In genomic region chr22:48553694-48554308, GRCh38 we compare ENCODE assay signal across 24 cellular contexts.
A peak's percentile ranks its signal among the peaks of the same experiment; 100 is the strongest.
DNase-seq lines count a peak whose midpoint lies in the region; ATAC-seq, FAIRE-seq and TF ChIP-seq lines count a peak whose summit lies in the region.
"Had no signal": no experiment of that assay in that cellular context is flagged by ENCODE, and none has a peak within 500 bp of the region (broad histone marks: within the 10 kb centered on the region; RNA-seq: fewer than 3 reads in every experiment).

No MANE protein-coding gene starts in this region.

- no peak for ATAC-seq in right cardiac atrium
- no peak for ATAC-seq in heart left ventricle
- ATAC-seq: A549, GM23338 had no signal

- 81% methylated on average over 22 of the region's 22 CpGs for whole genome bisulfite sequencing in right cardiac atrium
- 76 to 82% (median 78%) methylated on average over 22 of the region's 22 CpGs for WGBS in heart left ventricle, 4 donors

- H3K4me3 ChIP-seq in right cardiac atrium (ENCODE audit: low read length), result no peak overlapping the region
- no peak overlapping the region for H3K4me3 ChIP-seq in heart left ventricle
- H3K4me3 ChIP-seq: A549; BLaER1 treated with 17β-estradiol and CSF1 and Interleukin-3, amounts not matched to agents 10 nM and 100 nM; GM23338 had no signal

- H3K27me3 ChIP-seq in right cardiac atrium (ENCODE audit: control insufficient read depth, insufficient read depth) (no peaks in the 10 kb centered on the region), heart left ventricle (peaks cover 0 to 49% (median 7%) of the 10 kb centered on the region in 9 donors)
- H3K27me3 ChIP-seq: BE2C had no signal

- FAIRE-seq in urothelium cell line (lab: Jason Lieb, UNC), result peak; percentile 5
- FAIRE-seq: A549, D721Med, GM12891, GM18507, H54 had no signal

- intact Hi-C loops in right cardiac atrium (cut with DNase I), result no loop called here
- intact Hi-C loops in heart left ventricle (cut with DNase I), result no loop called here

- no peaks in the 10 kb centered on the region for H3K4me1 ChIP-seq in right cardiac atrium (ENCODE audit: control insufficient read depth, insufficient read depth, low read length)
- H3K4me1 ChIP-seq in heart left ventricle, result no peaks in the 10 kb centered on the region
- H3K4me1 ChIP-seq: A549, BE2C had no signal

- TF ChIP-seq CTCF in heart left ventricle (IDR thresholded peaks at IDR 0.05), result no peak

- H3K27ac ChIP-seq in right cardiac atrium (ENCODE audit: low read length) (no peak overlapping the region), heart left ventricle (no peak overlapping the region)
- H3K27ac ChIP-seq: A549; BLaER1 treated with 17β-estradiol and CSF1 and Interleukin-3, amounts not matched to agents 10 nM and 100 nM had no signal

- no peak for TF ChIP-seq POLR2A in heart left ventricle (IDR thresholded peaks at IDR 0.05)

- H3K9me3 ChIP-seq in right cardiac atrium (ENCODE audit: control insufficient read depth, low read length) (no peaks in the 10 kb centered on the region), heart left ventricle (no peaks in the 10 kb centered on the region)
- H3K9me3 ChIP-seq: A549; BE2C; BLaER1 treated with 17β-estradiol and CSF1 and Interleukin-3, amounts not matched to agents 10 nM and 100 nM had no signal

- DNase-seq in right cardiac atrium (peak in 2 of 3 donors; percentile 9 to 33), heart left ventricle (no peak), cerebellum (ENCODE audit: low spot score) (peak; percentile 53), urothelium cell line (ENCODE audit: low spot score) (no peak), NAMALWA (ENCODE audit: low spot score) (no peak)
- no peak for DNase-seq in stimulated activated CD8-positive, alpha-beta memory T cell treated with anti-CD3 and anti-CD28 coated beads, Interleukin-4, amount 100 ng/mL, for 48 hours
- DNase-seq: 8988T; ACHN; AML-193; BE2C; CD4-positive, alpha-beta T cell; CD8-positive, alpha-beta memory T cell; DMS 273 treated with DMSO at 0.1 percent for 48 hours; DMS79; EL; GF-D8; HCEC 1CT had no signal

- H3K36me3 ChIP-seq in heart left ventricle, result no peaks in the 10 kb centered on the region
- H3K36me3 ChIP-seq: BE2C; BLaER1 treated with 17β-estradiol and CSF1 and Interleukin-3, amounts not matched to agents 10 nM and 100 nM had no signal

Comparison
In these comparisons a context has a peak if more than half of its experiments do, and no peak if none do; other contexts are left out.
1. DNase-seq: peak in right cardiac atrium (2 of 3) and cerebellum (single experiment); none in heart left ventricle (0 of 5), urothelium cell line (single experiment), stimulated activated CD8-positive, alpha-beta memory T cell treated with anti-CD3 and anti-CD28 coated beads, Interleukin-4, amount 100 ng/mL, for 48 hours (single experiment) and NAMALWA (single experiment).